Comparison of ENCODE assay signal across 17 cellular contexts in the genomic region with DNA sequence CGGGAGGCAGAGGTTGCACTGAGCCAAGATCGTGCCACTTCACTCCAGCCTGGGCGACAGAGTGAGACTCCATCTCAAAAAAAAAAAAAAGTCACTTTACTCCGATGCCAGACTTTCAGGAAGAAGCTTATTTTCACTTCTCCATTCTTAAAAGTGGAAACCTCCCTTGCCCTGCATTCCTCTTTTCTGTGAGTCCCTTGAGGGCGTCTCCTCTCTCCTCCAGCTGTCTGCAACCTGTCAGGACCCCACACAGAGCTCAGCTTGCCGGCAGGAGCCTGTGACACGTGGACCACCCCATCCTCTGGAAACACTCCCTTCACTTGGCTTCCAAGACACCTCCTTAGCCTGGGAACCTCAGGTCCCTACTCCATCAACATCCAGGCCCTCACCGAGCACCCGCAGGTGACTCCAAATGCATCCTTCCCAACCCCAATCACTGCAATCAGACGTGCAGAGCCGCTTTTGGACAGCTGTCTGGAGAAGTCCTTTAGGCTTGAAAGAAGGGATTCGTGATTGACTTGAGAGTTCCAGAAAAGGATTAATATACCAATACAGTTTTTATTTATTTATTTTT. TPM values are rescaled to one million over a fixed set of nuclear protein-coding genes. Genes with fewer than 3 reads are reported as not detected.
DNase-seq lines count a peak whose midpoint lies in the region; ATAC-seq and TF ChIP-seq lines count a peak whose summit lies in the region.
"Had no signal": no experiment of that assay in that cellular context is flagged by ENCODE, and none has a peak within 500 bp of the region (broad histone marks: within the 10 kb centered on the region; RNA-seq: fewer than 3 reads in every experiment).

No MANE protein-coding gene starts in this region.

- H3K4me3 Mint-ChIP-seq in endodermal cell (no peak overlapping the region), endothelial cell (ENCODE audit: unreplicated experiment) (no peak overlapping the region)
- peak overlapping the region; percentile 64 to 67 for H3K4me3 Mint-ChIP-seq in stimulated activated naive B cell treated with anti-CD40 and anti-IgM and Interleukin-4, amounts not matched to agents 10 μg/mL and 1 μg/mL and 100 μg/mL, for 72 hours
- H3K4me3 Mint-ChIP-seq: CD8-positive, alpha-beta T cell; nephron progenitor cell had no signal

- H3K36me3 ChIP-seq in endodermal cell (ENCODE audit: control insufficient read depth, insufficient read depth, low read length): peaks cover 35% of the 10 kb centered on the region

- H3K4me1 Mint-ChIP-seq in endodermal cell: no peaks in the 10 kb centered on the region
- peaks cover 46 to 76% of the 10 kb centered on the region in 2 donors for H3K4me1 Mint-ChIP-seq in stimulated activated naive B cell treated with anti-CD40 and anti-IgM and Interleukin-4, amounts not matched to agents 10 μg/mL and 1 μg/mL and 100 μg/mL, for 72 hours
- peaks cover 7% of the 10 kb centered on the region for H3K4me1 Mint-ChIP-seq in endothelial cell (ENCODE audit: unreplicated experiment)

- no peaks in the 10 kb centered on the region for H3K27me3 ChIP-seq in endodermal cell (ENCODE audit: control insufficient read depth, insufficient read depth, low read length, poor library complexity, severe bottlenecking)
- H3K27me3 ChIP-seq: right lobe of liver had no signal

- H3K27ac Mint-ChIP-seq in endodermal cell: peak overlapping the region; percentile 29
- peak overlapping the region; percentile 84 for H3K27ac Mint-ChIP-seq in stimulated activated naive B cell treated with anti-CD40 and anti-IgM and Interleukin-4, amounts not matched to agents 10 μg/mL and 1 μg/mL and 100 μg/mL, for 72 hours
- H3K27ac Mint-ChIP-seq in endothelial cell (ENCODE audit: unreplicated experiment): no peak overlapping the region
- H3K27ac Mint-ChIP-seq: CD8-positive, alpha-beta T cell; nephron progenitor cell had no signal

- no peaks in the 10 kb centered on the region for H3K9me3 ChIP-seq in endodermal cell (ENCODE audit: control insufficient read depth, low read length)
- H3K9me3 ChIP-seq: right lobe of liver had no signal

- H3K4me3 ChIP-seq in NB4 (ENCODE audit: low read depth, low read length) (no peak overlapping the region), endodermal cell (ENCODE audit: low read length) (no peak overlapping the region)
- H3K4me3 ChIP-seq: right lobe of liver had no signal

- CTCF ChIA-PET in RWPE1 (lab: Yijun Ruan, JAX): no interaction called here

- no peaks in the 10 kb centered on the region for H3K4me1 ChIP-seq in endodermal cell (ENCODE audit: control insufficient read depth, insufficient read depth, low read length)
- H3K4me1 ChIP-seq: right lobe of liver had no signal

- H3K27me3 Mint-ChIP-seq in endodermal cell (ENCODE audit: insufficient read depth): no peaks in the 10 kb centered on the region
- H3K27me3 Mint-ChIP-seq in stimulated activated naive B cell treated with anti-CD40 and anti-IgM and Interleukin-4, amounts not matched to agents 10 μg/mL and 1 μg/mL and 100 μg/mL, for 72 hours: no peaks in the 10 kb centered on the region
- peaks cover 4% of the 10 kb centered on the region for H3K27me3 Mint-ChIP-seq in endothelial cell (ENCODE audit: unreplicated experiment)

- H3K27ac ChIP-seq in endodermal cell (ENCODE audit: low read depth, low read length): no peak overlapping the region
- H3K27ac ChIP-seq in RWPE1: no peak overlapping the region
- H3K27ac ChIP-seq: right lobe of liver had no signal

- peak; percentile 64 to 65 for ATAC-seq in stimulated activated naive B cell treated with anti-CD40 and anti-IgM and Interleukin-4, amounts not matched to agents 10 μg/mL and 1 μg/mL and 100 μg/mL, for 72 hours (replicated peaks)
- ATAC-seq: CD8-positive, alpha-beta T cell had no signal

- POLR2A ChIA-PET in RWPE1 (lab: Yijun Ruan, JAX; ENCODE audit: low non-redundant PET): no interaction called here

- TF ChIP-seq CTCF in NB4 (IDR thresholded peaks at IDR 0.05; ENCODE audit: low read depth, low read length) (no peak), endodermal cell (conservative IDR thresholded peaks at IDR 0.05) (no peak), endothelial cell (IDR thresholded peaks at IDR 0.05; ENCODE audit: unreplicated experiment) (no peak), RWPE1 (conservative IDR thresholded peaks at IDR 0.05; ENCODE audit: low read depth) (no peak)

- no peak overlapping the region for H3K9ac ChIP-seq in endodermal cell (ENCODE audit: extremely low read depth, low read length, poor library complexity, severe bottlenecking)

- H3K36me3 Mint-ChIP-seq in endodermal cell (ENCODE audit: low read depth) (peaks cover 32% of the 10 kb centered on the region), endothelial cell (ENCODE audit: low read depth, unreplicated experiment) (peaks cover 14% of the 10 kb centered on the region)
- H3K36me3 Mint-ChIP-seq in stimulated activated naive B cell treated with anti-CD40 and anti-IgM and Interleukin-4, amounts not matched to agents 10 μg/mL and 1 μg/mL and 100 μg/mL, for 72 hours: peaks cover 41 to 50% of the 10 kb centered on the region in 2 donors

- no peaks in the 10 kb centered on the region for H3K9me3 Mint-ChIP-seq in endodermal cell
- no peaks in the 10 kb centered on the region for H3K9me3 Mint-ChIP-seq in stimulated activated naive B cell treated with anti-CD40 and anti-IgM and Interleukin-4, amounts not matched to agents 10 μg/mL and 1 μg/mL and 100 μg/mL, for 72 hours
- H3K9me3 Mint-ChIP-seq in endothelial cell (ENCODE audit: unreplicated experiment): peaks cover 22% of the 10 kb centered on the region
- H3K9me3 Mint-ChIP-seq: CD8-positive, alpha-beta T cell; nephron progenitor cell had no signal

- DNase-seq in SIG-M5 treated with dmso at 0.1 percent for 504 hours (lab: John Stamatoyannopoulos, UW; ENCODE audit: unreplicated experiment) (peak; percentile 84), SIG-M5 (lab: John Stamatoyannopoulos, UW) (no peak), NB4 (ENCODE audit: low read depth) (peak; percentile 69), endodermal cell (peak; percentile 50), endothelial cell (ENCODE audit: low spot score) (no peak), RWPE1 (ENCODE audit: low spot score) (no peak)
- DNase-seq in stimulated activated naive B cell treated with anti-CD40 and anti-IgM and Interleukin-4, amounts not matched to agents 10 μg/mL and 1 μg/mL and 100 μg/mL, for 72 hours: no peak
- DNase-seq in stimulated activated CD4-positive, alpha-beta T cell treated with anti-CD3 and anti-CD28 coated beads, Interleukin-12 subunit alpha, Interleukin-12 subunit beta, amount 100 ng/mL, for 4 hours: no peak
- DNase-seq: activated CD4-positive, alpha-beta T cell treated with anti-CD3 and anti-CD28 coated beads, Interleukin-2, amount 50 U/mL, for 4 hours; aorta; CD8-positive, alpha-beta T cell; cortex of kidney; GOT3; NCI-H1436 treated with DMSO at 0.1 percent for 48 hours; nephron progenitor cell; right lobe of liver; stimulated activated CD4-positive, alpha-beta T cell treated with anti-CD3 and anti-CD28 coated beads, Interleukin-4, amount 100 ng/mL, for 4 hours had no signal

- WGBS in endodermal cell (ENCODE audit: insufficient coverage in 1 of 2, insufficient read length in 1 of 2), 2 experiments: 92 to 96% methylated on average over 6 to 11 of the region's 12 CpGs

- no peak for TF ChIP-seq POLR2A in NB4 (IDR thresholded peaks at IDR 0.05; ENCODE audit: extremely low read depth, insufficient read length)

RNA-seq across cellular contexts. Expression of a gene that starts 34.3 kb away (rescaled TPM):
- total RNA-seq in endodermal cell: 10 to 100 TPM; 28.2 to 39.5 TPM
- polyA plus RNA-seq in endodermal cell (2013, experiment 1 of 2): 18.9 TPM
- polyA plus RNA-seq in endodermal cell (2013, experiment 2 of 2): 21.5 TPM
- 8.1 TPM for total RNA-seq in endothelial cell (ENCODE audit: unreplicated experiment)

Comparison
In these comparisons a context has a peak if more than half of its experiments do, and no peak if none do; other contexts are left out.
1. DNase-seq: peak in SIG-M5 treated with dmso at 0.1 percent for 504 hours (single experiment), NB4 (single experiment) and endodermal cell (single experiment); none in SIG-M5 (single experiment), stimulated activated naive B cell treated with anti-CD40 and anti-IgM and Interleukin-4, amounts not matched to agents 10 μg/mL and 1 μg/mL and 100 μg/mL, for 72 hours (single experiment), endothelial cell (single experiment), RWPE1 (single experiment) and stimulated activated CD4-positive, alpha-beta T cell treated with anti-CD3 and anti-CD28 coated beads, Interleukin-12 subunit alpha, Interleukin-12 subunit beta, amount 100 ng/mL, for 4 hours (single experiment).
2. H3K4me3 Mint-ChIP-seq: peak in stimulated activated naive B cell treated with anti-CD40 and anti-IgM and Interleukin-4, amounts not matched to agents 10 μg/mL and 1 μg/mL and 100 μg/mL, for 72 hours (2 of 2); none in endodermal cell (single experiment) and endothelial cell (single experiment).